In the genomic region with DNA sequence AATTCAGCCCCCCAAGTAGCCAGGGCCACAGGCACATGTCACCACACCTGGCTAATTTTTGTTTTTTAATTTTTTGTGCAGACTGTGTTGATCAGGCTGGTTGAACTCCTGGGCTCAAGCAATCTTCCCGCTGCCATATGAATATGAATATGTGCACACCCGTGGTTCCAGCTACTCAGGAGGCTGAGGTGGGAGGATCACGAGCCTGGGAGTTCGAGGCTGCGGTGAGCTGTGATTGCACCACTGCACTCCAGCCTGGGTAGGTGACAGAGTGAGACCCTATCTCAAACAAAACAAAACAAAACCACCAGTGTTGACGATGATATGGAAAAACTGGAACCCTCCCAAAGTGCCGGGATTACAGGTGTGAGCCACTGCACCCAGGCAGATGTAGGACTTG, we compare ENCODE assay signal across 1 cellular context.
TF ChIP-seq lines count a peak whose summit lies in the region.

No MANE protein-coding gene starts in this region.

TF ChIP-seq in HepG2, 621 proteins besides CTCF, POLR2A, EP300 and RAD21:
- TF ChIP-seq ZNF446 (CRISPR knock-in tag; IDR thresholded peaks at IDR 0.05), result no peak
- TF ChIP-seq, protein P1, sequence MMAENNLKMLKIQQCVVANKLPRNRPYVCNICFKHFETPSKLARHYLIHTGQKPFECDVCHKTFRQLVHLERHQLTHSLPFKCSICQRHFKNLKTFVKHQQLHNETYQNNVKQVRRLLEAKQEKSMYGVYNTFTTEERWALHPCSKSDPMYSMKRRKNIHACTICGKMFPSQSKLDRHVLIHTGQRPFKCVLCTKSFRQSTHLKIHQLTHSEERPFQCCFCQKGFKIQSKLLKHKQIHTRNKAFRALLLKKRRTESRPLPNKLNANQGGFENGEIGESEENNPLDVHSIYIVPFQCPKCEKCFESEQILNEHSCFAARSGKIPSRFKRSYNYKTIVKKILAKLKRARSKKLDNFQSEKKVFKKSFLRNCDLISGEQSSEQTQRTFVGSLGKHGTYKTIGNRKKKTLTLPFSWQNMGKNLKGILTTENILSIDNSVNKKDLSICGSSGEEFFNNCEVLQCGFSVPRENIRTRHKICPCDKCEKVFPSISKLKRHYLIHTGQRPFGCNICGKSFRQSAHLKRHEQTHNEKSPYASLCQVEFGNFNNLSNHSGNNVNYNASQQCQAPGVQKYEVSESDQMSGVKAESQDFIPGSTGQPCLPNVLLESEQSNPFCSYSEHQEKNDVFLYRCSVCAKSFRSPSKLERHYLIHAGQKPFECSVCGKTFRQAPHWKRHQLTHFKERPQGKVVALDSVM (CRISPR knock-in tag; IDR thresholded peaks at IDR 0.05), result peak; percentile 58
